31 cellular contexts compared by ENCODE assay signal in genomic region chr10:43061331-43061730, GRCh38. TPM values are rescaled to one million over a fixed set of nuclear protein-coding genes. Genes with fewer than 3 reads are reported as not detected.
"Had no signal": no experiment of that assay in that cellular context is flagged by ENCODE, and none has a peak within 500 bp of the region (broad histone marks: within the 10 kb centered on the region; RNA-seq: fewer than 3 reads in every experiment).

No MANE protein-coding gene starts in this region.

- ATAC-seq: activated CD4-positive, alpha-beta T cell treated with anti-CD3 and anti-CD28 coated beads for 36 hours; activated CD4-positive, CD25-positive, alpha-beta regulatory T cell treated with anti-CD3 and anti-CD28 coated beads, Interleukin-2, amount 50 U/mL, for 24 hours; activated CD8-positive, alpha-beta T cell treated with anti-CD3 and anti-CD28 coated beads for 36 hours; activated naive CD8-positive, alpha-beta T cell treated with anti-CD3 and anti-CD28 coated beads, Interleukin-2, amount 50 U/mL, for 24 hours; activated T-cell treated with anti-CD3 and anti-CD28 coated beads, Interleukin-2, amount 50 U/mL, for 4 hours; activated T-cell treated with anti-CD3 and anti-CD28 coated beads, Interleukin-2, amount 50 U/mL, for 72 hours; activated T-helper 17 cell treated with anti-CD3 and anti-CD28 coated beads, Interleukin-2, amount 50 U/mL, for 72 hours; WTC11 had no signal

- H3K4me3 ChIP-seq: ascending aorta, cardiac muscle cell had no signal

- H3K27ac ChIP-seq: ascending aorta, cardiac muscle cell, WERI-Rb-1 had no signal

- H3K4me1 ChIP-seq: ascending aorta had no signal

- H3K9me3 ChIP-seq: ascending aorta had no signal

- H3K27me3 ChIP-seq: ascending aorta, cardiac muscle cell had no signal

- DNase-seq: activated CD4-positive, alpha-beta memory T cell treated with anti-CD3 and anti-CD28 coated beads for 36 hours; activated CD4-positive, alpha-beta T cell treated with anti-CD3 and anti-CD28 coated beads for 1 hour; activated CD4-positive, alpha-beta T cell treated with anti-CD3 and anti-CD28 coated beads for 36 hours; activated CD4-positive, alpha-beta T cell treated with anti-CD3 and anti-CD28 coated beads, Interleukin-2, amount 10 ng/mL, durations not matched to agents 24 days and 14 days; activated CD4-positive, alpha-beta T cell treated with anti-CD3 and anti-CD28 coated beads, Interleukin-2, amount 50 U/mL, for 1 hour; activated CD4-positive, alpha-beta T cell treated with anti-CD3 and anti-CD28 coated beads, Interleukin-2, amount 50 U/mL, for 4 hours; activated CD4-positive, CD25-positive, alpha-beta regulatory T cell; activated CD8-positive, alpha-beta memory T cell treated with anti-CD3 and anti-CD28 coated beads, Interleukin-2, amount 50 U/mL, for 4 hours; activated CD8-positive, alpha-beta T cell treated with anti-CD3 and anti-CD28 coated beads for 36 hours; activated gamma-delta T cell; activated naive CD4-positive, alpha-beta T cell treated with anti-CD3 and anti-CD28 coated beads, Interleukin-2, amount 10 ng/mL, durations not matched to agents 7 days and 5 days; activated naive CD4-positive, alpha-beta T cell treated with Interleukin-2 at 50 U/mL for 16 hours; activated naive CD8-positive, alpha-beta T cell treated with anti-CD3 and anti-CD28 coated beads, Interleukin-2, amount 10 ng/mL, durations not matched to agents 7 days and 5 days; activated naive CD8-positive, alpha-beta T cell treated with anti-CD3 and anti-CD28 coated beads, Interleukin-2, amount 50 U/mL, for 24 hours; activated T-cell treated with anti-CD3 and anti-CD28 coated beads for 4 hours; activated T-cell treated with anti-CD3 and anti-CD28 coated beads, Interleukin-2, amount 50 U/mL, for 1 hour; activated T-cell treated with anti-CD3 and anti-CD28 coated beads, Interleukin-2, amount 50 U/mL, for 4 hours; activated T-cell treated with anti-CD3 and anti-CD28 coated beads, Interleukin-2, amount 50 U/mL, for 72 hours; amygdala; anterior cingulate cortex; caudate nucleus; SW 1271; T-helper 1 cell; T-helper 2 cell; T-helper 9 cell; WERI-Rb-1 had no signal

- H3K36me3 ChIP-seq: ascending aorta, cardiac muscle cell, WERI-Rb-1 had no signal

RNA-seq across cellular contexts. Expression of gene RET, which starts 15.5 kb away (rescaled TPM):
- total RNA-seq: ascending aorta had no signal
- polyA plus RNA-seq: cardiac muscle cell had no signal
